Comparison of ENCODE assay signal across 17 cellular contexts in the genomic region with DNA sequence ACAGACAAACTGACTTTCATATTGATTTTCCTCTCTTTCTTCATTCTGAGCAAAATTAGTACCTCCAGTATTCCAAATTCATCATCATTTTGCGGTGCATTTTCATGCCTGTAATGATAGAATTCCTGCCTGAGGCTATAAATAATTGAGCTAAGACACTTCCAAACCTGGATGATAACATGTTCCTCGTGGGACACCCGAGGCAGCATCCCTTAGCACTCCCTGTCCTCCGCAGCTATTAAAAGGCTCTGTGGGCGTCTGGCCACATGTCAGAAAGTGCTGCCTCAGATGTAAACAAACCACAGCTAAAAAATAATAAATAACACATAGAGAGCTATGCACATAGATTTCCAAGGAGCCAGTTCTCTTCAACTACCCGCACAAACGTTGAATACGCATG.
DNase-seq lines count a peak whose midpoint lies in the region; ATAC-seq and TF ChIP-seq lines count a peak whose summit lies in the region.
"Had no signal": no experiment of that assay in that cellular context is flagged by ENCODE, and none has a peak within 500 bp of the region (broad histone marks: within the 10 kb centered on the region; RNA-seq: fewer than 3 reads in every experiment).

No MANE protein-coding gene starts in this region.

- BruUV-seq in Caco-2 (replicated peaks; lab: Mats Ljungman, UMichigan) = no TSS peak

- H3K4me2 ChIP-seq in trophoblast cell (ENCODE audit: low read length) = no peak overlapping the region

- H4K12ac ChIP-seq in trophoblast cell (ENCODE audit: low read depth, low read length) = no peak overlapping the region

- no peaks in the 10 kb centered on the region for H3K79me2 ChIP-seq in trophoblast cell (ENCODE audit: control insufficient read depth, insufficient read depth, low read length, poor library complexity)

- TF ChIP-seq CTCF in left ventricle myocardium inferior (IDR thresholded peaks at IDR 0.05; ENCODE audit: borderline replicate concordance) = no peak
- no peak for TF ChIP-seq CTCF in Caco-2 (IDR thresholded peaks at IDR 0.05; ENCODE audit: insufficient read depth in 1 of 2, low read depth in 1 of 2, low read length in 1 of 2, severe bottlenecking in 1 of 2, unreplicated experiment in 1 of 2)
- TF ChIP-seq CTCF in ascending aorta (IDR thresholded peaks at IDR 0.05) = no peak

- no peak overlapping the region for H3K4me3 Mint-ChIP-seq in activated naive CD8-positive, alpha-beta T cell treated with anti-CD3 and anti-CD28 coated beads for 36 hours
- no peak overlapping the region for H3K4me3 Mint-ChIP-seq in Caco-2 (ENCODE audit: unreplicated experiment)

- H3K9ac ChIP-seq in trophoblast cell (ENCODE audit: low read length) = no peak overlapping the region
- H3K9ac ChIP-seq: BLaER1 treated with 17β-estradiol and CSF1 and Interleukin-3, amounts not matched to agents 10 nM and 100 nM had no signal

- no peak overlapping the region for H3K23ac ChIP-seq in trophoblast cell (ENCODE audit: low read length)

- ATAC-seq in left ventricle myocardium superior (peak; percentile 47), GM19467 (IDR thresholded peaks at IDR 0.05; ENCODE audit: unreplicated experiment) (no peak)
- ATAC-seq: GM12878, HCT116, Panc1 had no signal

- no peak overlapping the region for H4K8ac ChIP-seq in trophoblast cell (ENCODE audit: low read depth, low read length)

- no peaks in the 10 kb centered on the region for H3K79me1 ChIP-seq in trophoblast cell (ENCODE audit: low read length)

- no CpG with 5 or more reads among the region's 8 CpGs for WGBS in trophoblast cell (ENCODE audit: extremely low coverage, insufficient coverage, insufficient read length)

- intact Hi-C loops in left ventricle myocardium superior (cut with micrococcal nuclease) (no loop called here), left ventricle myocardium inferior (cut with micrococcal nuclease) (no loop called here), Caco-2 (cut with micrococcal nuclease; ENCODE audit: unreplicated experiment) (no loop called here), ascending aorta (cut with DNase I) (no loop called here)

- H3K27ac Mint-ChIP-seq in activated naive CD8-positive, alpha-beta T cell treated with anti-CD3 and anti-CD28 coated beads for 36 hours = no peak overlapping the region
- H3K27ac Mint-ChIP-seq in Caco-2 (ENCODE audit: unreplicated experiment) = no peak overlapping the region

- no peak overlapping the region for H3K4ac ChIP-seq in trophoblast cell (ENCODE audit: low read depth, low read length)

- H2BK12ac ChIP-seq in trophoblast cell (ENCODE audit: low read length) = no peak overlapping the region

- no peak overlapping the region for H2BK120ac ChIP-seq in trophoblast cell (ENCODE audit: insufficient read depth, low read length, poor library complexity)

- H3K36me3 ChIP-seq in left ventricle myocardium inferior (no peaks in the 10 kb centered on the region), trophoblast cell (ENCODE audit: control insufficient read depth in 1 of 2, insufficient read depth in 2 of 2, low read length in 2 of 2) (no peaks in the 10 kb centered on the region), Caco-2 (ENCODE audit: control insufficient read depth, insufficient read depth, low read length) (no peaks in the 10 kb centered on the region), ascending aorta (no peaks in the 10 kb centered on the region)
- H3K36me3 ChIP-seq: BLaER1 treated with 17β-estradiol and CSF1 and Interleukin-3, amounts not matched to agents 10 nM and 100 nM had no signal

- no peak overlapping the region for H4K91ac ChIP-seq in trophoblast cell (ENCODE audit: low read depth, low read length)

- H3K4me3 ChIP-seq in left ventricle myocardium inferior (no peak overlapping the region), trophoblast cell (ENCODE audit: low read depth, low read length) (no peak overlapping the region), Caco-2 (ENCODE audit: low read depth, low read length) (no peak overlapping the region), ascending aorta (no peak overlapping the region)
- H3K4me3 ChIP-seq: BLaER1 treated with 17β-estradiol and CSF1 and Interleukin-3, amounts not matched to agents 10 nM and 100 nM; GM12878 had no signal

- no peak overlapping the region for H2BK5ac ChIP-seq in trophoblast cell (ENCODE audit: low read depth, low read length, poor library complexity)

- DNase-seq in left ventricle myocardium superior (no peak), left ventricle myocardium inferior (no peak), foreskin melanocyte (peak; percentile 4), trophoblast cell (peak; percentile 10 to 77), Caco-2 (no peak), ascending aorta (ENCODE audit: low spot score in 2 of 2) (no peak)
- DNase-seq in activated naive CD8-positive, alpha-beta T cell treated with anti-CD3 and anti-CD28 coated beads for 36 hours = no peak
- DNase-seq: 8988T, NCI-H1436 treated with DMSO at 0.1 percent for 48 hours, NCI-H2081, NCI-H510A treated with DMSO at 0.1 percent for 48 hours, SHP77 treated with DMSO at 0.1 percent for 48 hours had no signal

- POLR2A ChIA-PET in Caco-2 (lab: Charles Lee) = no interaction called here

- H3K27ac ChIP-seq in left ventricle myocardium inferior (replicated peaks) = no peak overlapping the region
- H3K27ac ChIP-seq in trophoblast cell (ENCODE audit: low read depth, low read length) = no peak overlapping the region
- no peak overlapping the region for H3K27ac ChIP-seq in ascending aorta
- H3K27ac ChIP-seq: BLaER1 treated with 17β-estradiol and CSF1 and Interleukin-3, amounts not matched to agents 10 nM and 100 nM had no signal

- no peaks in the 10 kb centered on the region for H3K4me1 Mint-ChIP-seq in activated naive CD8-positive, alpha-beta T cell treated with anti-CD3 and anti-CD28 coated beads for 36 hours
- no peaks in the 10 kb centered on the region for H3K4me1 Mint-ChIP-seq in Caco-2 (ENCODE audit: low read depth, unreplicated experiment)

- H3K18ac ChIP-seq in trophoblast cell (ENCODE audit: low read length) = no peak overlapping the region

- H3K9me3 ChIP-seq in left ventricle myocardium inferior (replicated peaks) = peaks cover 14% of the 10 kb centered on the region
- H3K9me3 ChIP-seq in trophoblast cell (ENCODE audit: insufficient read depth, low read depth, low read length) = no peaks in the 10 kb centered on the region
- H3K9me3 ChIP-seq in Caco-2 = no peaks in the 10 kb centered on the region
- H3K9me3 ChIP-seq in ascending aorta = no peaks in the 10 kb centered on the region

- no peaks in the 10 kb centered on the region for H3K36me3 Mint-ChIP-seq in activated naive CD8-positive, alpha-beta T cell treated with anti-CD3 and anti-CD28 coated beads for 36 hours
- H3K36me3 Mint-ChIP-seq in Caco-2 (ENCODE audit: insufficient read depth, unreplicated experiment) = no peaks in the 10 kb centered on the region

- H3K27me3 ChIP-seq in left ventricle myocardium inferior (ENCODE audit: low read depth) = no peaks in the 10 kb centered on the region
- H3K27me3 ChIP-seq in trophoblast cell (ENCODE audit: insufficient read depth, low read length) = no peaks in the 10 kb centered on the region
- no peaks in the 10 kb centered on the region for H3K27me3 ChIP-seq in Caco-2 (replicated peaks; ENCODE audit: control insufficient read depth, insufficient read depth, low read length)
- no peaks in the 10 kb centered on the region for H3K27me3 ChIP-seq in ascending aorta
- H3K27me3 ChIP-seq: BLaER1 treated with 17β-estradiol and CSF1 and Interleukin-3, amounts not matched to agents 10 nM and 100 nM had no signal

- H3K14ac ChIP-seq in trophoblast cell (ENCODE audit: low read length) = no peak overlapping the region

- H3K4me1 ChIP-seq in left ventricle myocardium inferior (peaks cover 6% of the 10 kb centered on the region), trophoblast cell (ENCODE audit: control insufficient read depth in 1 of 2, insufficient read depth in 2 of 2, low read length in 2 of 2) (no peaks in the 10 kb centered on the region), Caco-2 (no peaks in the 10 kb centered on the region), ascending aorta (no peaks in the 10 kb centered on the region)

- peaks cover 2% of the 10 kb centered on the region for H3K9me3 Mint-ChIP-seq in activated naive CD8-positive, alpha-beta T cell treated with anti-CD3 and anti-CD28 coated beads for 36 hours
- H3K9me3 Mint-ChIP-seq in Caco-2 (ENCODE audit: unreplicated experiment) = no peaks in the 10 kb centered on the region

- H2AFZ ChIP-seq in trophoblast cell (ENCODE audit: insufficient read depth, low read length, poor library complexity) = no peak overlapping the region

- no peaks in the 10 kb centered on the region for H3K27me3 Mint-ChIP-seq in activated naive CD8-positive, alpha-beta T cell treated with anti-CD3 and anti-CD28 coated beads for 36 hours
- no peaks in the 10 kb centered on the region for H3K27me3 Mint-ChIP-seq in Caco-2 (ENCODE audit: insufficient read depth, unreplicated experiment)

- CTCF ChIA-PET in Caco-2 (lab: Charles Lee) = no interaction called here

- no peak overlapping the region for H2AK5ac ChIP-seq in trophoblast cell (ENCODE audit: low read length)

Comparison
In these comparisons a context has a peak if more than half of its experiments do, and no peak if none do; other contexts are left out.
1. DNase-seq: peak in foreskin melanocyte (single experiment) and trophoblast cell (2 of 2); none in left ventricle myocardium superior (single experiment), left ventricle myocardium inferior (single experiment), activated naive CD8-positive, alpha-beta T cell treated with anti-CD3 and anti-CD28 coated beads for 36 hours (single experiment), Caco-2 (0 of 2) and ascending aorta (0 of 2).